ENCODE assay signal across 2 cellular contexts in the genomic region with DNA sequence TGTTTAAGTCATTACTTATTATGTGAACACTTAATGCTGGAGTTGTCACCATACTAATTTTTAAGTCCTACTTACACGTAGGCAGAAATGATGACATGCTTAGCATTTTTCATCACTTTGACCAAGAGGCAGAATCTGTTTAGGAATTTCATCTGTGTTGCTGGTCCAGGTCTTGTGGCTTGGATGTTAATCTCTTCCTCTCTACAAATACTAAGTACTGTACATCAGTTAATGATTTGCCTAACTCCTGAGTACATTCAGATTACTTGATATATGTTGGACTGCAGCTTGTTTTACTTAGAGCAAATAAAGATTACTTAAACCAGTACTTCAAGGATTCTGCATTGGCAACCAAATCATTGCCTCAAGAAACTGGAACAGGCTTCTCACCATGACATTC.
TF ChIP-seq lines count a peak whose summit lies in the region.

No MANE protein-coding gene starts in this region.

TF ChIP-seq in K562, 482 proteins besides CTCF, POLR2A, EP300 and RAD21:
- no peak for TF ChIP-seq KAT2B (IDR thresholded peaks at IDR 0.05; ENCODE audit: low read depth, low read length)
- TF ChIP-seq E2F3 (CRISPR knock-in tag; IDR thresholded peaks at IDR 0.05) = no peak
- no peak for TF ChIP-seq ZNF444 (CRISPR knock-in tag; IDR thresholded peaks at IDR 0.05)
- no peak for TF ChIP-seq DPF2 (IDR thresholded peaks at IDR 0.05)
- no peak for TF ChIP-seq KLF13 (tag; IDR thresholded peaks at IDR 0.05; ENCODE audit: borderline replicate concordance, low read depth)
- TF ChIP-seq ZNF431 (CRISPR knock-in tag; IDR thresholded peaks at IDR 0.05) = no peak
- TF ChIP-seq, protein P1, sequence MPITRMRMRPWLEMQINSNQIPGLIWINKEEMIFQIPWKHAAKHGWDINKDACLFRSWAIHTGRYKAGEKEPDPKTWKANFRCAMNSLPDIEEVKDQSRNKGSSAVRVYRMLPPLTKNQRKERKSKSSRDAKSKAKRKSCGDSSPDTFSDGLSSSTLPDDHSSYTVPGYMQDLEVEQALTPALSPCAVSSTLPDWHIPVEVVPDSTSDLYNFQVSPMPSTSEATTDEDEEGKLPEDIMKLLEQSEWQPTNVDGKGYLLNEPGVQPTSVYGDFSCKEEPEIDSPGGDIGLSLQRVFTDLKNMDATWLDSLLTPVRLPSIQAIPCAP (CRISPR knock-in tag; IDR thresholded peaks at IDR 0.05; ENCODE audit: borderline replicate concordance) = no peak
- TF ChIP-seq ZNF445 (CRISPR knock-in tag; IDR thresholded peaks at IDR 0.05; ENCODE audit: low read depth) = no peak
- TF ChIP-seq CBX5 (IDR thresholded peaks at IDR 0.05; ENCODE audit: borderline replicate concordance, low read depth) = no peak
- TF ChIP-seq COPS2 (conservative IDR thresholded peaks at IDR 0.05) = no peak
- TF ChIP-seq POU5F1 (IDR thresholded peaks at IDR 0.05; ENCODE audit: borderline replicate concordance, low read depth, low read length, partially characterized antibody) = no peak
- TF ChIP-seq MCM7 (IDR thresholded peaks at IDR 0.05) = no peak
- no peak for TF ChIP-seq ZNF668 (CRISPR knock-in tag; IDR thresholded peaks at IDR 0.05)
- TF ChIP-seq, protein P2, sequence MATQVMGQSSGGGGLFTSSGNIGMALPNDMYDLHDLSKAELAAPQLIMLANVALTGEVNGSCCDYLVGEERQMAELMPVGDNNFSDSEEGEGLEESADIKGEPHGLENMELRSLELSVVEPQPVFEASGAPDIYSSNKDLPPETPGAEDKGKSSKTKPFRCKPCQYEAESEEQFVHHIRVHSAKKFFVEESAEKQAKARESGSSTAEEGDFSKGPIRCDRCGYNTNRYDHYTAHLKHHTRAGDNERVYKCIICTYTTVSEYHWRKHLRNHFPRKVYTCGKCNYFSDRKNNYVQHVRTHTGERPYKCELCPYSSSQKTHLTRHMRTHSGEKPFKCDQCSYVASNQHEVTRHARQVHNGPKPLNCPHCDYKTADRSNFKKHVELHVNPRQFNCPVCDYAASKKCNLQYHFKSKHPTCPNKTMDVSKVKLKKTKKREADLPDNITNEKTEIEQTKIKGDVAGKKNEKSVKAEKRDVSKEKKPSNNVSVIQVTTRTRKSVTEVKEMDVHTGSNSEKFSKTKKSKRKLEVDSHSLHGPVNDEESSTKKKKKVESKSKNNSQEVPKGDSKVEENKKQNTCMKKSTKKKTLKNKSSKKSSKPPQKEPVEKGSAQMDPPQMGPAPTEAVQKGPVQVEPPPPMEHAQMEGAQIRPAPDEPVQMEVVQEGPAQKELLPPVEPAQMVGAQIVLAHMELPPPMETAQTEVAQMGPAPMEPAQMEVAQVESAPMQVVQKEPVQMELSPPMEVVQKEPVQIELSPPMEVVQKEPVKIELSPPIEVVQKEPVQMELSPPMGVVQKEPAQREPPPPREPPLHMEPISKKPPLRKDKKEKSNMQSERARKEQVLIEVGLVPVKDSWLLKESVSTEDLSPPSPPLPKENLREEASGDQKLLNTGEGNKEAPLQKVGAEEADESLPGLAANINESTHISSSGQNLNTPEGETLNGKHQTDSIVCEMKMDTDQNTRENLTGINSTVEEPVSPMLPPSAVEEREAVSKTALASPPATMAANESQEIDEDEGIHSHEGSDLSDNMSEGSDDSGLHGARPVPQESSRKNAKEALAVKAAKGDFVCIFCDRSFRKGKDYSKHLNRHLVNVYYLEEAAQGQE (CRISPR knock-in tag; IDR thresholded peaks at IDR 0.05; ENCODE audit: low read depth) = no peak
TF ChIP-seq in K562: peak in this region for 0.

TF ChIP-seq in GM23338, 12 proteins besides CTCF, POLR2A, EP300 and RAD21:
- TF ChIP-seq EZH2 (IDR thresholded peaks at IDR 0.05; ENCODE audit: low read depth, unreplicated experiment) (no peak), ZNF331 (CRISPR knock-in tag; IDR thresholded peaks at IDR 0.05; ENCODE audit: low read depth) (no peak), JUNB (IDR thresholded peaks at IDR 0.05; ENCODE audit: unreplicated experiment) (no peak), CREB1 (CRISPR knock-in tag; IDR thresholded peaks at IDR 0.05; ENCODE audit: low read depth) (no peak), EZH2phosphoT487 (IDR thresholded peaks at IDR 0.05; ENCODE audit: unreplicated experiment) (no peak), ZNF114 (CRISPR knock-in tag; IDR thresholded peaks at IDR 0.05) (no peak), POLR2AphosphoS5 (IDR thresholded peaks at IDR 0.05; ENCODE audit: low read depth) (no peak), NANOG (IDR thresholded peaks at IDR 0.05; ENCODE audit: borderline replicate concordance) (no peak), STAT1 (IDR thresholded peaks at IDR 0.05; ENCODE audit: unreplicated experiment) (no peak)
- TF ChIP-seq, protein P2 (IDR thresholded peaks at IDR 0.05; ENCODE audit: unreplicated experiment) = no peak
- TF ChIP-seq, protein P3, sequence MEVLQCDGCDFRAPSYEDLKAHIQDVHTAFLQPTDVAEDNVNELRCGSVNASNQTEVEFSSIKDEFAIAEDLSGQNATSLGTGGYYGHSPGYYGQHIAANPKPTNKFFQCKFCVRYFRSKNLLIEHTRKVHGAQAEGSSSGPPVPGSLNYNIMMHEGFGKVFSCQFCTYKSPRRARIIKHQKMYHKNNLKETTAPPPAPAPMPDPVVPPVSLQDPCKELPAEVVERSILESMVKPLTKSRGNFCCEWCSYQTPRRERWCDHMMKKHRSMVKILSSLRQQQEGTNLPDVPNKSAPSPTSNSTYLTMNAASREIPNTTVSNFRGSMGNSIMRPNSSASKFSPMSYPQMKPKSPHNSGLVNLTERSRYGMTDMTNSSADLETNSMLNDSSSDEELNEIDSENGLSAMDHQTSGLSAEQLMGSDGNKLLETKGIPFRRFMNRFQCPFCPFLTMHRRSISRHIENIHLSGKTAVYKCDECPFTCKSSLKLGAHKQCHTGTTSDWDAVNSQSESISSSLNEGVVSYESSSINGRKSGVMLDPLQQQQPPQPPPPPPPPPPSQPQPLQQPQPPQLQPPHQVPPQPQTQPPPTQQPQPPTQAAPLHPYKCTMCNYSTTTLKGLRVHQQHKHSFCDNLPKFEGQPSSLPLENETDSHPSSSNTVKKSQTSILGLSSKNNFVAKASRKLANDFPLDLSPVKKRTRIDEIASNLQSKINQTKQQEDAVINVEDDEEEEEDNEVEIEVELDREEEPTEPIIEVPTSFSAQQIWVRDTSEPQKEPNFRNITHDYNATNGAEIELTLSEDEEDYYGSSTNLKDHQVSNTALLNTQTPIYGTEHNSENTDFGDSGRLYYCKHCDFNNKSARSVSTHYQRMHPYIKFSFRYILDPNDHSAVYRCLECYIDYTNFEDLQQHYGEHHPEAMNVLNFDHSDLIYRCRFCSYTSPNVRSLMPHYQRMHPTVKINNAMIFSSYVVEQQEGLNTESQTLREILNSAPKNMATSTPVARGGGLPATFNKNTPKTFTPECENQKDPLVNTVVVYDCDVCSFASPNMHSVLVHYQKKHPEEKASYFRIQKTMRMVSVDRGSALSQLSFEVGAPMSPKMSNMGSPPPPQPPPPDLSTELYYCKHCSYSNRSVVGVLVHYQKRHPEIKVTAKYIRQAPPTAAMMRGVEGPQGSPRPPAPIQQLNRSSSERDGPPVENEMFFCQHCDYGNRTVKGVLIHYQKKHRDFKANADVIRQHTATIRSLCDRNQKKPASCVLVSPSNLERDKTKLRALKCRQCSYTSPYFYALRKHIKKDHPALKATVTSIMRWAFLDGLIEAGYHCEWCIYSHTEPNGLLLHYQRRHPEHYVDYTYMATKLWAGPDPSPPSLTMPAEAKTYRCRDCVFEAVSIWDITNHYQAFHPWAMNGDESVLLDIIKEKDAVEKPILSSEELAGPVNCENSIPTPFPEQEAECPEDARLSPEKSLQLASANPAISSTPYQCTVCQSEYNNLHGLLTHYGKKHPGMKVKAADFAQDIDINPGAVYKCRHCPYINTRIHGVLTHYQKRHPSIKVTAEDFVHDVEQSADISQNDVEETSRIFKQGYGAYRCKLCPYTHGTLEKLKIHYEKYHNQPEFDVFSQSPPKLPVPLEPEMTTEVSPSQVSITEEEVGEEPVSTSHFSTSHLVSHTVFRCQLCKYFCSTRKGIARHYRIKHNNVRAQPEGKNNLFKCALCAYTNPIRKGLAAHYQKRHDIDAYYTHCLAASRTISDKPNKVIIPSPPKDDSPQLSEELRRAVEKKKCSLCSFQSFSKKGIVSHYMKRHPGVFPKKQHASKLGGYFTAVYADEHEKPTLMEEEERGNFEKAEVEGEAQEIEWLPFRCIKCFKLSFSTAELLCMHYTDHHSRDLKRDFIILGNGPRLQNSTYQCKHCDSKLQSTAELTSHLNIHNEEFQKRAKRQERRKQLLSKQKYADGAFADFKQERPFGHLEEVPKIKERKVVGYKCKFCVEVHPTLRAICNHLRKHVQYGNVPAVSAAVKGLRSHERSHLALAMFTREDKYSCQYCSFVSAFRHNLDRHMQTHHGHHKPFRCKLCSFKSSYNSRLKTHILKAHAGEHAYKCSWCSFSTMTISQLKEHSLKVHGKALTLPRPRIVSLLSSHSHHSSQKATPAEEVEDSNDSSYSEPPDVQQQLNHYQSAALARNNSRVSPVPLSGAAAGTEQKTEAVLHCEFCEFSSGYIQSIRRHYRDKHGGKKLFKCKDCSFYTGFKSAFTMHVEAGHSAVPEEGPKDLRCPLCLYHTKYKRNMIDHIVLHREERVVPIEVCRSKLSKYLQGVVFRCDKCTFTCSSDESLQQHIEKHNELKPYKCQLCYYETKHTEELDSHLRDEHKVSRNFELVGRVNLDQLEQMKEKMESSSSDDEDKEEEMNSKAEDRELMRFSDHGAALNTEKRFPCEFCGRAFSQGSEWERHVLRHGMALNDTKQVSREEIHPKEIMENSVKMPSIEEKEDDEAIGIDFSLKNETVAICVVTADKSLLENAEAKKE (CRISPR knock-in tag; IDR thresholded peaks at IDR 0.05) = no peak
- TF ChIP-seq, protein P4, sequence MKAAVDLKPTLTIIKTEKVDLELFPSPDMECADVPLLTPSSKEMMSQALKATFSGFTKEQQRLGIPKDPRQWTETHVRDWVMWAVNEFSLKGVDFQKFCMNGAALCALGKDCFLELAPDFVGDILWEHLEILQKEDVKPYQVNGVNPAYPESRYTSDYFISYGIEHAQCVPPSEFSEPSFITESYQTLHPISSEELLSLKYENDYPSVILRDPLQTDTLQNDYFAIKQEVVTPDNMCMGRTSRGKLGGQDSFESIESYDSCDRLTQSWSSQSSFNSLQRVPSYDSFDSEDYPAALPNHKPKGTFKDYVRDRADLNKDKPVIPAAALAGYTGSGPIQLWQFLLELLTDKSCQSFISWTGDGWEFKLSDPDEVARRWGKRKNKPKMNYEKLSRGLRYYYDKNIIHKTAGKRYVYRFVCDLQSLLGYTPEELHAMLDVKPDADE (IDR thresholded peaks at IDR 0.05) = no peak
TF ChIP-seq in GM23338: peak in this region for 0.
